In genomic region chr20:50129662-50130345, GRCh38 we compare ENCODE assay signal across 12 cellular contexts. TPM values are rescaled to one million over a fixed set of nuclear protein-coding genes. Genes with fewer than 3 reads are reported as not detected.
A peak's percentile ranks its signal among the peaks of the same experiment; 100 is the strongest.
DNase-seq lines count a peak whose midpoint lies in the region; ATAC-seq and TF ChIP-seq lines count a peak whose summit lies in the region.
"Had no signal": no experiment of that assay in that cellular context is flagged by ENCODE, and none has a peak within 500 bp of the region (broad histone marks: within the 10 kb centered on the region; RNA-seq: fewer than 3 reads in every experiment).

No MANE protein-coding gene starts in this region.

- H3K27me3 ChIP-seq in Panc1 (ENCODE audit: control insufficient read depth, insufficient read depth, low read length) = no peaks in the 10 kb centered on the region
- no peaks in the 10 kb centered on the region for H3K27me3 ChIP-seq in stomach smooth muscle (ENCODE audit: control insufficient read depth in 1 of 2, insufficient read depth in 2 of 2, low read length in 2 of 2)
- H3K27me3 ChIP-seq in upper lobe of right lung = no peaks in the 10 kb centered on the region

- H3K9me3 ChIP-seq in Panc1 (ENCODE audit: control insufficient read depth, insufficient read depth, low read depth, low read length) (no peaks in the 10 kb centered on the region), stomach smooth muscle (ENCODE audit: control insufficient read depth in 2 of 2, low read length in 2 of 2) (no peaks in the 10 kb centered on the region), upper lobe of right lung (no peaks in the 10 kb centered on the region)

- H3K4me1 ChIP-seq in Panc1 (ENCODE audit: control insufficient read depth, insufficient read depth, low read length) (peaks cover 30% of the 10 kb centered on the region), stomach smooth muscle (ENCODE audit: control insufficient read depth, insufficient read depth, low read length) (peaks cover 69% of the 10 kb centered on the region), upper lobe of right lung (no peaks in the 10 kb centered on the region)

- no peaks in the 10 kb centered on the region for H3K27me3 Mint-ChIP-seq in activated CD4-positive, alpha-beta T cell treated with anti-CD3 and anti-CD28 coated beads for 36 hours

- POLR2A ChIA-PET in activated CD4-positive, alpha-beta T cell treated with anti-CD3 and anti-CD28 coated beads for 36 hours (lab: Charles Lee) = no interaction called here
- POLR2A ChIA-PET in Panc1 (lab: Charles Lee) = interaction anchor here (0.6 kb wide), 1 partner anchor 187 kb away, joined by 4 read pairs; no protein-coding TSS in a partner anchor

- peak; percentile 36 for DNase-seq in activated CD4-positive, alpha-beta T cell treated with anti-CD3 and anti-CD28 coated beads for 36 hours
- DNase-seq in activated CD4-positive, alpha-beta T cell treated with anti-CD3 and anti-CD28 coated beads, Interleukin-2, amount 50 U/mL, for 4 hours = no peak
- DNase-seq in Panc1 (ENCODE audit: low read depth, low spot score) (no peak), erythroblast (lab: John Stamatoyannopoulos, UW) (peak; percentile 56 to 61), GM13976 (ENCODE audit: low spot score) (no peak), NCI-H748 treated with DMSO at 0.1 percent for 48 hours (lab: John Stamatoyannopoulos, UW) (no peak), upper lobe of right lung (no peak)
- DNase-seq: activated T-cell treated with anti-CD3 and anti-CD28 coated beads, Interleukin-2, amount 50 U/mL, for 48 hours; NCI-H446 treated with DMSO at 0.1 percent for 48 hours; SHP77; WERI-Rb-1 had no signal

- H3K9ac ChIP-seq in stomach smooth muscle (ENCODE audit: low read length in 2 of 2) = peak overlapping the region; percentile 70 to 83

- TF ChIP-seq POLR2A in erythroblast (IDR thresholded peaks at IDR 0.05; ENCODE audit: low read length) = no peak

- no peak overlapping the region for H3K4me3 ChIP-seq in Panc1 (ENCODE audit: low read depth in 2 of 2, low read length in 2 of 2)
- peak overlapping the region; percentile 71 to 91 for H3K4me3 ChIP-seq in stomach smooth muscle (ENCODE audit: low read length in 2 of 2)
- no peak overlapping the region for H3K4me3 ChIP-seq in upper lobe of right lung

- no peaks in the 10 kb centered on the region for H3K9me3 Mint-ChIP-seq in activated CD4-positive, alpha-beta T cell treated with anti-CD3 and anti-CD28 coated beads for 36 hours (ENCODE audit: low read depth)

- H3K36me3 ChIP-seq in Panc1 (ENCODE audit: control insufficient read depth, insufficient read depth, low read length) (peaks cover 31% of the 10 kb centered on the region), stomach smooth muscle (ENCODE audit: control insufficient read depth in 2 of 2, insufficient read depth in 2 of 2, low read length in 2 of 2) (peaks cover 26 to 36% of the 10 kb centered on the region in 2 donors), upper lobe of right lung (peaks cover 78% of the 10 kb centered on the region)

- intact Hi-C loops in activated CD4-positive, alpha-beta T cell treated with anti-CD3 and anti-CD28 coated beads for 36 hours (cut with DNase I, micrococcal nuclease) = no loop called here
- intact Hi-C loops in Panc1 (cut with micrococcal nuclease; ENCODE audit: unreplicated experiment) = no loop called here
- intact Hi-C loops in upper lobe of right lung (cut with DNase I) = no loop called here

- no peaks in the 10 kb centered on the region for H3K4me1 Mint-ChIP-seq in activated CD4-positive, alpha-beta T cell treated with anti-CD3 and anti-CD28 coated beads for 36 hours

- peaks cover 40% of the 10 kb centered on the region for H3K36me3 Mint-ChIP-seq in activated CD4-positive, alpha-beta T cell treated with anti-CD3 and anti-CD28 coated beads for 36 hours (ENCODE audit: low read depth)

- ATAC-seq in activated CD4-positive, alpha-beta T cell treated with anti-CD3 and anti-CD28 coated beads for 36 hours = peak; percentile 87
- ATAC-seq in Panc1 (peak; percentile 58; the same call in 1 of the 2 replicates), upper lobe of right lung (no peak)

- in situ Hi-C loops in Panc1 (cut with HindIII; ENCODE audit: low pct_unique_long_range_greater_than_20kb, low sequenced_read_pairs) (no loop called here), GM13976 (cut with MboI; ENCODE audit: low sequenced_read_pairs, unreplicated experiment) (no loop called here)

- CTCF ChIA-PET in activated CD4-positive, alpha-beta T cell treated with anti-CD3 and anti-CD28 coated beads for 36 hours (lab: Charles Lee) = no interaction called here
- CTCF ChIA-PET in Panc1 (lab: Charles Lee) = no interaction called here

- BruUV-seq in Panc1 (replicated peaks; lab: Mats Ljungman, UMichigan) = no TSS peak

- H3K4me3 Mint-ChIP-seq in activated CD4-positive, alpha-beta T cell treated with anti-CD3 and anti-CD28 coated beads for 36 hours = no peak overlapping the region

- H3K27ac ChIP-seq in Panc1 (ENCODE audit: low read length) (0 out of 2 replicates have a peak overlapping the region, but pooled peaks have one; percentile 17), stomach smooth muscle (ENCODE audit: low read length) (peak overlapping the region; percentile 96), upper lobe of right lung (no peak overlapping the region)
- H3K27ac ChIP-seq: WERI-Rb-1 had no signal

- peak overlapping the region; percentile 4 for H3K27ac Mint-ChIP-seq in activated CD4-positive, alpha-beta T cell treated with anti-CD3 and anti-CD28 coated beads for 36 hours

- no peak for TF ChIP-seq CTCF in Panc1 (IDR thresholded peaks at IDR 0.05)
- TF ChIP-seq CTCF in GM13976 (IDR thresholded peaks at IDR 0.05; ENCODE audit: borderline replicate concordance, control extremely low read depth, extremely low read depth, insufficient read depth, missing control alignments) = no peak
- no peak for TF ChIP-seq CTCF in upper lobe of right lung (IDR thresholded peaks at IDR 0.05)

RNA-seq across cellular contexts. Expression of gene UBE2V1, which starts 16.9 kb away (rescaled TPM):
- 100 to 1,000 TPM; 177 to 265 TPM for total RNA-seq in activated CD4-positive, alpha-beta T cell treated with anti-CD3 and anti-CD28 coated beads for 36 hours
- total RNA-seq in Panc1 (2021; ENCODE audit: unreplicated experiment) (115 TPM), upper lobe of right lung (83.2 TPM)
- 54.8 TPM for polyA plus RNA-seq in Panc1 (2012; ENCODE audit: insufficient read length)

RNA-seq across cellular contexts. Expression of gene PEDS1, which starts 23.7 kb away (rescaled TPM):
- total RNA-seq in activated CD4-positive, alpha-beta T cell treated with anti-CD3 and anti-CD28 coated beads for 36 hours = 10 to 100 TPM; 13.2 to 16.8 TPM
- total RNA-seq in Panc1 (2021; ENCODE audit: unreplicated experiment) (88.9 TPM), upper lobe of right lung (31.3 TPM)
- 209 TPM for polyA plus RNA-seq in Panc1 (2012; ENCODE audit: insufficient read length)

Comparison
In these comparisons a context has a peak if more than half of its experiments do, and no peak if none do; other contexts are left out.
1. DNase-seq: peak in activated CD4-positive, alpha-beta T cell treated with anti-CD3 and anti-CD28 coated beads for 36 hours (single experiment) and erythroblast (2 of 2); none in activated CD4-positive, alpha-beta T cell treated with anti-CD3 and anti-CD28 coated beads, Interleukin-2, amount 50 U/mL, for 4 hours (0 of 2), Panc1 (single experiment), GM13976 (single experiment), NCI-H748 treated with DMSO at 0.1 percent for 48 hours (single experiment) and upper lobe of right lung (single experiment).
2. H3K4me3 ChIP-seq: peak in stomach smooth muscle (2 of 2); none in Panc1 (0 of 2) and upper lobe of right lung (single experiment).